8 cellular contexts compared by ENCODE assay signal in the genomic region with DNA sequence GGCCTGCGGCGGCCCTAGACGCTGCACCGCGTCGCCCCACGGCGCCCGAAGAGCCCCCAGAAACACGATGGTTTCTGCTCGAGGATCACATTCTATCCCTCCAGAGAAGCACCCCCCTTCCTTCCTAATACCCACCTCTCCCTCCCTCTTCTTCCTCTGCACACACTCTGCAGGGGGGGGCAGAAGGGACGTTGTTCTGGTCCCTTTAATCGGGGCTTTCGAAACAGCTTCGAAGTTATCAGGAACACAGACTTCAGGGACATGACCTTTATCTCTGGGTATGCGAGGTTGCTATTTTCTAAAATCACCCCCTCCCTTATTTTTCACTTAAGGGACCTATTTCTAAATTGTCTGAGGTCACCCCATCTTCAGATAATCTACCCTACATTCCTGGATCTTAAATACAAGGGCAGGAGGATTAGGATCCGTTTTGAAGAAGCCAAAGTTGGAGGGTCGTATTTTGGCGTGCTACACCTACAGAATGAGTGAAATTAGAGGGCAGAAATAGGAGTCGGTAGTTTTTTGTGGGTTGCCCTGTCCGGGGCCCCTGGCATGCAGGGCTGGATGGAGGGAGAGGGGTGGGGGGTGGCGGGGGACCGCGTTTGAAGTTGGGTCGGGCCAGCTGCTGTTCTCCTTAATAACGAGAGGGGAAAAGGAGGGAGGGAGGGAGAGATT. TPM values are rescaled to one million over a fixed set of nuclear protein-coding genes. Genes with fewer than 3 reads are reported as not detected.
DNase-seq lines count a peak whose midpoint lies in the region; ATAC-seq and TF ChIP-seq lines count a peak whose summit lies in the region.

No MANE protein-coding gene starts in this region.

- DNase-seq in cardiac muscle cell (ENCODE audit: low read depth in 1 of 2, low spot score in 1 of 2) (no peak), left cardiac atrium (no peak), coronary artery (ENCODE audit: low spot score) (no peak), uterus (no peak), islet precursor cell (no peak), HEK293T (ENCODE audit: extremely low spot score) (no peak)

- H3K36me3 ChIP-seq in cardiac muscle cell (no peaks in the 10 kb centered on the region), muscle layer of duodenum (ENCODE audit: control insufficient read depth in 1 of 2, insufficient read depth in 2 of 2, low read length in 2 of 2) (peaks cover 0 to 4% of the 10 kb centered on the region in 2 donors), uterus (no peaks in the 10 kb centered on the region)

- CTCF ChIA-PET in HEK293T (lab: Yijun Ruan, JAX), result no interaction called here

- TF ChIP-seq CTCF in cardiac muscle cell (IDR thresholded peaks at IDR 0.05; ENCODE audit: low read depth, low read length) (no peak), coronary artery (IDR thresholded peaks at IDR 0.05) (no peak), uterus (IDR thresholded peaks at IDR 0.05) (no peak)

- H3K27ac ChIP-seq in cardiac muscle cell, result peak overlapping the region; percentile 4
- H3K27ac ChIP-seq in coronary artery, result peak overlapping the region; percentile 96 to 97
- peak overlapping the region; percentile 97 for H3K27ac ChIP-seq in muscle layer of duodenum (ENCODE audit: low read length)
- H3K27ac ChIP-seq in uterus, result peak overlapping the region; percentile 88 to 99

- H3K27me3 ChIP-seq in cardiac muscle cell (peaks cover 25% of the 10 kb centered on the region), muscle layer of duodenum (ENCODE audit: low read depth, low read length) (no peaks in the 10 kb centered on the region), uterus (no peaks in the 10 kb centered on the region)

- no peak for ATAC-seq in left cardiac atrium
- no peak for ATAC-seq in HG02588 (IDR thresholded peaks at IDR 0.05; ENCODE audit: unreplicated experiment)

- H3K9me3 ChIP-seq in cardiac muscle cell (ENCODE audit: low read depth) (no peaks in the 10 kb centered on the region), muscle layer of duodenum (ENCODE audit: control insufficient read depth in 1 of 2, low read length in 2 of 2) (no peaks in the 10 kb centered on the region), uterus (no peaks in the 10 kb centered on the region)

- intact Hi-C loops in left cardiac atrium (cut with DNase I), result loop anchor here in 1 of 2 donors (10.0 kb wide), 2 partner anchors 278 to 388 kb away; no protein-coding TSS in a partner anchor
- intact Hi-C loops in uterus (cut with DNase I; ENCODE audit: low total_unique reads), result loop anchor here (10.0 kb wide), 1 partner anchor 238 kb away; no protein-coding TSS in a partner anchor

- H3K4me3 ChIP-seq in cardiac muscle cell (peak overlapping the region; percentile 62), coronary artery (peak overlapping the region; percentile 96), muscle layer of duodenum (ENCODE audit: low read depth in 1 of 2, low read length in 2 of 2) (peak overlapping the region; percentile 91 to 99), uterus (peak overlapping the region; percentile 47 to 91)

- POLR2A ChIA-PET in HEK293T (lab: Yijun Ruan, JAX), result interaction anchor here (0.6 to 1.9 kb wide), 21 partner anchors 10 to 436 kb away, joined by 3 to 9 read pairs (median 3); no protein-coding TSS in a partner anchor

- peaks cover 23% of the 10 kb centered on the region for H3K4me1 ChIP-seq in cardiac muscle cell (ENCODE audit: low read depth)
- peaks cover 25 to 32% of the 10 kb centered on the region in 2 donors for H3K4me1 ChIP-seq in muscle layer of duodenum (ENCODE audit: control insufficient read depth in 1 of 2, insufficient read depth in 2 of 2, low read length in 2 of 2)
- H3K4me1 ChIP-seq in uterus, result peaks cover 8 to 13% of the 10 kb centered on the region in 2 donors

- no peak for TF ChIP-seq POLR2A in uterus (IDR thresholded peaks at IDR 0.05)

TF ChIP-seq in HEK293T, 16 proteins besides CTCF, POLR2A, EP300 and RAD21:
- TF ChIP-seq ZNF384 (IDR thresholded peaks at IDR 0.05), result no peak
- no peak for TF ChIP-seq PKNOX1 (IDR thresholded peaks at IDR 0.05)
- no peak for TF ChIP-seq ARNT (IDR thresholded peaks at IDR 0.05)
- no peak for TF ChIP-seq TARDBP (IDR thresholded peaks at IDR 0.05)
- no peak for TF ChIP-seq SUZ12 (IDR thresholded peaks at IDR 0.05)
- no peak for TF ChIP-seq LEF1 (IDR thresholded peaks at IDR 0.05; ENCODE audit: borderline replicate concordance)
- TF ChIP-seq BHLHE40 (IDR thresholded peaks at IDR 0.05; ENCODE audit: borderline replicate concordance), result no peak
- no peak for TF ChIP-seq HDGF (IDR thresholded peaks at IDR 0.05; ENCODE audit: borderline replicate concordance)
- TF ChIP-seq CTBP1 (IDR thresholded peaks at IDR 0.05; ENCODE audit: borderline replicate concordance), result no peak
- no peak for TF ChIP-seq FOXM1 (IDR thresholded peaks at IDR 0.05; ENCODE audit: borderline replicate concordance)
- TF ChIP-seq ELF4 (IDR thresholded peaks at IDR 0.05), result no peak

RNA-seq across cellular contexts. Expression of gene CCND2, which starts 0.4 kb away (rescaled TPM):
- total RNA-seq in cardiac muscle cell (89.9 and 110 TPM in 2 replicates), left cardiac atrium (100 to 1,000 TPM; 170 to 202 TPM), uterus (100 to 1,000 TPM in 2 of 4 donors, 10 to 100 TPM in 2; 49.4 to 210 (median 100) TPM)
- 91.5 and 94.4 TPM in 2 replicates for polyA plus RNA-seq in cardiac muscle cell

RNA-seq across cellular contexts. Expression of gene TIGAR, which starts 47.9 kb away (rescaled TPM):
- 2.7 and 3.2 TPM in 2 replicates for total RNA-seq in cardiac muscle cell
- polyA plus RNA-seq in cardiac muscle cell, result 8.5 and 16.4 TPM in 2 replicates
- total RNA-seq in left cardiac atrium, result 10 to 100 TPM in 1 of 2 donors, 1 to 10 TPM in 1; 9.7 to 14.0 TPM
- total RNA-seq in uterus, result 10 to 100 TPM in 1 of 4 donors, 1 to 10 TPM in 2, under 1 TPM in 1; 0.26 to 10.6 (median 2.3) TPM

Comparison
In these comparisons a context has a peak if more than half of its experiments do, and no peak if none do; other contexts are left out.
1. H3K27ac ChIP-seq: peak in every context shown above with its lines; median percentile 97 in muscle layer of duodenum; 96 in coronary artery; 94 in uterus; 4 in cardiac muscle cell.